In genomic region chr17:4174556-4174955, GRCh38 we compare ENCODE assay signal across 19 cellular contexts. TPM values are rescaled to one million over a fixed set of nuclear protein-coding genes. Genes with fewer than 3 reads are reported as not detected.
A peak's percentile ranks its signal among the peaks of the same experiment; 100 is the strongest.
DNase-seq lines count a peak whose midpoint lies in the region; ATAC-seq and TF ChIP-seq lines count a peak whose summit lies in the region.
"Had no signal": no experiment of that assay in that cellular context is flagged by ENCODE, and none has a peak within 500 bp of the region (broad histone marks: within the 10 kb centered on the region; RNA-seq: fewer than 3 reads in every experiment).

No MANE protein-coding gene starts in this region.

- CTCF ChIA-PET in activated CD8-positive, alpha-beta memory T cell treated with anti-CD3 and anti-CD28 coated beads, Interleukin-2, amount 10 ng/mL, durations not matched to agents 7 days and 5 days (lab: Charles Lee), result interaction anchor here (1.0 kb wide), 1 partner anchor 25 kb away, joined by 3 read pairs; no protein-coding TSS in a partner anchor
- CTCF ChIA-PET in CD8-positive, alpha-beta T cell (lab: Charles Lee), result interaction anchor here (1.3 kb wide), 1 partner anchor 11 kb away, joined by 3 read pairs; no protein-coding TSS in a partner anchor

- peak overlapping the region; percentile 52 for H3K27ac Mint-ChIP-seq in activated CD8-positive, alpha-beta memory T cell treated with anti-CD3 and anti-CD28 coated beads, Interleukin-2, amount 10 ng/mL, durations not matched to agents 7 days and 5 days
- peak overlapping the region; percentile 97 for H3K27ac Mint-ChIP-seq in CD8-positive, alpha-beta T cell
- H3K27ac Mint-ChIP-seq in activated T-helper 1 cell treated with anti-CD3 and anti-CD28 coated beads, Interleukin-12 subunit alpha, Interleukin-12 subunit beta, Interleukin-2, Interleukin-4 antibody, amounts not matched to agents 30 ng/mL and 10 ng/mL and 1 ng/mL, durations not matched to agents 14 hours and 24 hours and 36 hours, result peak overlapping the region; percentile 36
- H3K27ac Mint-ChIP-seq in naive thymus-derived CD8-positive, alpha-beta T cell, result peak overlapping the region; percentile 80 to 99 (median 94)

- peaks cover 72% of the 10 kb centered on the region for H3K36me3 Mint-ChIP-seq in activated CD8-positive, alpha-beta memory T cell treated with anti-CD3 and anti-CD28 coated beads, Interleukin-2, amount 10 ng/mL, durations not matched to agents 7 days and 5 days
- peaks cover 75% of the 10 kb centered on the region for H3K36me3 Mint-ChIP-seq in CD8-positive, alpha-beta T cell
- H3K36me3 Mint-ChIP-seq in activated T-helper 1 cell treated with anti-CD3 and anti-CD28 coated beads, Interleukin-12 subunit alpha, Interleukin-12 subunit beta, Interleukin-2, Interleukin-4 antibody, amounts not matched to agents 30 ng/mL and 10 ng/mL and 1 ng/mL, durations not matched to agents 14 hours and 24 hours and 36 hours (ENCODE audit: low read depth), result peaks cover 67% of the 10 kb centered on the region
- peaks cover 0 to 71% (median 36%) of the 10 kb centered on the region in 3 donors for H3K36me3 Mint-ChIP-seq in naive thymus-derived CD8-positive, alpha-beta T cell

- peaks cover 48% of the 10 kb centered on the region for H3K36me3 ChIP-seq in CD8-positive, alpha-beta T cell (ENCODE audit: insufficient read depth, low read length)

- no peaks in the 10 kb centered on the region for H3K27me3 Mint-ChIP-seq in activated CD8-positive, alpha-beta memory T cell treated with anti-CD3 and anti-CD28 coated beads, Interleukin-2, amount 10 ng/mL, durations not matched to agents 7 days and 5 days
- no peaks in the 10 kb centered on the region for H3K27me3 Mint-ChIP-seq in CD8-positive, alpha-beta T cell (ENCODE audit: low read depth)
- H3K27me3 Mint-ChIP-seq in activated T-helper 1 cell treated with anti-CD3 and anti-CD28 coated beads, Interleukin-12 subunit alpha, Interleukin-12 subunit beta, Interleukin-2, Interleukin-4 antibody, amounts not matched to agents 30 ng/mL and 10 ng/mL and 1 ng/mL, durations not matched to agents 14 hours and 24 hours and 36 hours (ENCODE audit: insufficient read depth), result no peaks in the 10 kb centered on the region
- H3K27me3 Mint-ChIP-seq in naive thymus-derived CD8-positive, alpha-beta T cell, result no peaks in the 10 kb centered on the region
- H3K27me3 Mint-ChIP-seq: brain had no signal

- no peaks in the 10 kb centered on the region for H3K9me3 ChIP-seq in CD8-positive, alpha-beta T cell (ENCODE audit: low read length)
- H3K9me3 ChIP-seq: BE2C, heart left ventricle had no signal

- H3K4me1 ChIP-seq in CD8-positive, alpha-beta T cell (ENCODE audit: insufficient read depth, low read length), result peaks cover 49% of the 10 kb centered on the region
- H3K4me1 ChIP-seq: BE2C had no signal

- ATAC-seq in activated CD8-positive, alpha-beta memory T cell treated with anti-CD3 and anti-CD28 coated beads, Interleukin-2, amount 10 ng/mL, durations not matched to agents 7 days and 5 days, result no peak
- no peak for ATAC-seq in CD8-positive, alpha-beta T cell
- no peak for ATAC-seq in naive thymus-derived CD8-positive, alpha-beta T cell
- ATAC-seq in SK-N-SH treated with all-trans-retinoic acid at 6 μM for 48 hours, result no peak
- ATAC-seq: GM12878, heart left ventricle had no signal

- no peak for TF ChIP-seq CTCF in CD8-positive, alpha-beta T cell (IDR thresholded peaks at IDR 0.05)

- peak overlapping the region; percentile 62 for H3K27ac ChIP-seq in CD8-positive, alpha-beta T cell (ENCODE audit: low read depth, low read length)

- POLR2A ChIA-PET in CD8-positive, alpha-beta T cell (lab: Charles Lee), result interaction anchor here (2.8 to 6.0 kb wide), 2 partner anchors 8 to 31 kb away, joined by 13 to 92 read pairs; partner anchors contain the start of genes CYB5D2 and ZZEF1
- POLR2A ChIA-PET in naive thymus-derived CD8-positive, alpha-beta T cell (lab: Charles Lee), result interaction anchor here (1.0 to 7.1 kb wide), 2 partner anchors 9 to 31 kb away, joined by 3 to 117 read pairs; partner anchors contain the start of genes CYB5D2 and ZZEF1

- no peak overlapping the region for H3K4me3 ChIP-seq in CD8-positive, alpha-beta T cell (ENCODE audit: low read depth, low read length)
- H3K4me3 ChIP-seq: GM12878, heart left ventricle had no signal

- H3K9me3 Mint-ChIP-seq in activated CD8-positive, alpha-beta memory T cell treated with anti-CD3 and anti-CD28 coated beads, Interleukin-2, amount 10 ng/mL, durations not matched to agents 7 days and 5 days (ENCODE audit: low read depth), result no peaks in the 10 kb centered on the region
- no peaks in the 10 kb centered on the region for H3K9me3 Mint-ChIP-seq in CD8-positive, alpha-beta T cell
- no peaks in the 10 kb centered on the region for H3K9me3 Mint-ChIP-seq in activated T-helper 1 cell treated with anti-CD3 and anti-CD28 coated beads, Interleukin-12 subunit alpha, Interleukin-12 subunit beta, Interleukin-2, Interleukin-4 antibody, amounts not matched to agents 30 ng/mL and 10 ng/mL and 1 ng/mL, durations not matched to agents 14 hours and 24 hours and 36 hours
- H3K9me3 Mint-ChIP-seq in naive thymus-derived CD8-positive, alpha-beta T cell, result no peaks in the 10 kb centered on the region
- H3K9me3 Mint-ChIP-seq: brain had no signal

- no peak overlapping the region for H3K4me3 Mint-ChIP-seq in activated CD8-positive, alpha-beta memory T cell treated with anti-CD3 and anti-CD28 coated beads, Interleukin-2, amount 10 ng/mL, durations not matched to agents 7 days and 5 days
- H3K4me3 Mint-ChIP-seq in CD8-positive, alpha-beta T cell, result peak overlapping the region; percentile 8
- peak overlapping the region; percentile 17 for H3K4me3 Mint-ChIP-seq in activated T-helper 1 cell treated with anti-CD3 and anti-CD28 coated beads, Interleukin-12 subunit alpha, Interleukin-12 subunit beta, Interleukin-2, Interleukin-4 antibody, amounts not matched to agents 30 ng/mL and 10 ng/mL and 1 ng/mL, durations not matched to agents 14 hours and 24 hours and 36 hours
- H3K4me3 Mint-ChIP-seq in naive thymus-derived CD8-positive, alpha-beta T cell, result peak overlapping the region in 9 of 10 donors; percentile 9 to 67 (median 48)
- H3K4me3 Mint-ChIP-seq: brain had no signal

- intact Hi-C loops in CD8-positive, alpha-beta T cell (cut with DNase I, micrococcal nuclease), result no loop called here
- intact Hi-C loops in activated T-helper 1 cell treated with anti-CD3 and anti-CD28 coated beads, Interleukin-12 subunit alpha, Interleukin-12 subunit beta, Interleukin-2, Interleukin-4 antibody, amounts not matched to agents 30 ng/mL and 10 ng/mL and 1 ng/mL, durations not matched to agents 14 hours and 24 hours and 36 hours (cut with micrococcal nuclease), result no loop called here

- DNase-seq in activated CD8-positive, alpha-beta memory T cell treated with anti-CD3 and anti-CD28 coated beads, Interleukin-2, amount 10 ng/mL, durations not matched to agents 7 days and 5 days, result no peak
- DNase-seq in activated CD8-positive, alpha-beta memory T cell treated with anti-CD3 and anti-CD28 coated beads, Interleukin-2, amount 50 U/mL, for 4 hours, result no peak
- no peak for DNase-seq in CD8-positive, alpha-beta T cell
- DNase-seq in activated T-helper 1 cell treated with anti-CD3 and anti-CD28 coated beads, Interleukin-12 subunit alpha, Interleukin-12 subunit beta, Interleukin-2, Interleukin-4 antibody, amounts not matched to agents 30 ng/mL and 10 ng/mL and 1 ng/mL, durations not matched to agents 14 hours and 24 hours and 36 hours (ENCODE audit: low spot score), result no peak
- DNase-seq in naive thymus-derived CD8-positive, alpha-beta T cell, result no peak
- DNase-seq in OCI-M1 (lab: John Stamatoyannopoulos, UW) (no peak), SW480 (ENCODE audit: low spot score) (no peak)
- DNase-seq: activated CD4-positive, alpha-beta T cell treated with anti-CD3 and anti-CD28 coated beads for 1 hour; BE2C; Calu3; GOT3; heart left ventricle; mammary epithelial cell; NCI-H446; occipital lobe; stimulated activated CD8-positive, alpha-beta memory T cell treated with anti-CD3 and anti-CD28 coated beads, Interleukin-4, amount 100 ng/mL, for 48 hours had no signal

- H3K4me1 Mint-ChIP-seq in activated CD8-positive, alpha-beta memory T cell treated with anti-CD3 and anti-CD28 coated beads, Interleukin-2, amount 10 ng/mL, durations not matched to agents 7 days and 5 days, result peaks cover 46% of the 10 kb centered on the region
- peaks cover 51% of the 10 kb centered on the region for H3K4me1 Mint-ChIP-seq in CD8-positive, alpha-beta T cell (ENCODE audit: low read depth)
- peaks cover 47% of the 10 kb centered on the region for H3K4me1 Mint-ChIP-seq in activated T-helper 1 cell treated with anti-CD3 and anti-CD28 coated beads, Interleukin-12 subunit alpha, Interleukin-12 subunit beta, Interleukin-2, Interleukin-4 antibody, amounts not matched to agents 30 ng/mL and 10 ng/mL and 1 ng/mL, durations not matched to agents 14 hours and 24 hours and 36 hours (ENCODE audit: low read depth)
- H3K4me1 Mint-ChIP-seq in naive thymus-derived CD8-positive, alpha-beta T cell, result peaks cover 29 to 70% (median 54%) of the 10 kb centered on the region in 4 donors
- H3K4me1 Mint-ChIP-seq: brain had no signal

- no peaks in the 10 kb centered on the region for H3K27me3 ChIP-seq in CD8-positive, alpha-beta T cell (ENCODE audit: insufficient read depth, low read length)
- H3K27me3 ChIP-seq: BE2C, heart left ventricle had no signal

RNA-seq across cellular contexts. Expression of gene CYB5D2, which starts 31.6 kb away (rescaled TPM):
- 1 to 10 TPM; 7.2 to 8.6 TPM for total RNA-seq in activated CD8-positive, alpha-beta memory T cell treated with anti-CD3 and anti-CD28 coated beads, Interleukin-2, amount 10 ng/mL, durations not matched to agents 7 days and 5 days
- 1 to 10 TPM; 2.4 to 4.7 TPM for total RNA-seq in CD8-positive, alpha-beta T cell
- 6.9 and 9.4 TPM in 2 replicates for total RNA-seq in activated T-helper 1 cell treated with anti-CD3 and anti-CD28 coated beads, Interleukin-12 subunit alpha, Interleukin-12 subunit beta, Interleukin-2, Interleukin-4 antibody, amounts not matched to agents 30 ng/mL and 10 ng/mL and 1 ng/mL, durations not matched to agents 14 hours and 24 hours and 36 hours
- total RNA-seq in naive thymus-derived CD8-positive, alpha-beta T cell, result 10 to 100 TPM; 11.1 to 13.0 TPM
- 10 to 100 TPM; 13.7 to 17.3 (median 17.1) TPM for polyA plus RNA-seq in naive thymus-derived CD8-positive, alpha-beta T cell

RNA-seq across cellular contexts. Expression of gene ZZEF1, which starts 31.7 kb away (rescaled TPM):
- total RNA-seq in activated CD8-positive, alpha-beta memory T cell treated with anti-CD3 and anti-CD28 coated beads, Interleukin-2, amount 10 ng/mL, durations not matched to agents 7 days and 5 days, result 10 to 100 TPM; 49.6 to 61.9 TPM
- total RNA-seq in CD8-positive, alpha-beta T cell, result 10 to 100 TPM; 74.9 to 81.1 TPM
- total RNA-seq in activated T-helper 1 cell treated with anti-CD3 and anti-CD28 coated beads, Interleukin-12 subunit alpha, Interleukin-12 subunit beta, Interleukin-2, Interleukin-4 antibody, amounts not matched to agents 30 ng/mL and 10 ng/mL and 1 ng/mL, durations not matched to agents 14 hours and 24 hours and 36 hours, result 43.8 and 45.2 TPM in 2 replicates
- total RNA-seq in naive thymus-derived CD8-positive, alpha-beta T cell, result 10 to 100 TPM; 89.2 to 91.2 TPM
- 1 to 10 TPM; 3.5 to 7.5 (median 3.7) TPM for polyA plus RNA-seq in naive thymus-derived CD8-positive, alpha-beta T cell

Comparison
In these comparisons a context has a peak if more than half of its experiments do, and no peak if none do; other contexts are left out.
1. H3K27ac Mint-ChIP-seq: peak in every context shown above with its lines; median percentile 97 in CD8-positive, alpha-beta T cell; 94 in naive thymus-derived CD8-positive, alpha-beta T cell; 52 in activated CD8-positive, alpha-beta memory T cell treated with anti-CD3 and anti-CD28 coated beads, Interleukin-2, amount 10 ng/mL, durations not matched to agents 7 days and 5 days; 36 in activated T-helper 1 cell treated with anti-CD3 and anti-CD28 coated beads, Interleukin-12 subunit alpha, Interleukin-12 subunit beta, Interleukin-2, Interleukin-4 antibody, amounts not matched to agents 30 ng/mL and 10 ng/mL and 1 ng/mL, durations not matched to agents 14 hours and 24 hours and 36 hours.